ENCODE assay signal across 17 cellular contexts in genomic region chr6:124792386-124792785, GRCh38.
"Had no signal": no experiment of that assay in that cellular context is flagged by ENCODE, and none has a peak within 500 bp of the region (broad histone marks: within the 10 kb centered on the region; RNA-seq: fewer than 3 reads in every experiment).

No MANE protein-coding gene starts in this region.

- H3K27ac ChIP-seq: gastroesophageal sphincter, heart right ventricle, skin epidermis, tibial artery had no signal

- DNase-seq: activated CD4-positive, alpha-beta T cell treated with anti-CD3 and anti-CD28 coated beads for 1 hour; activated CD4-positive, alpha-beta T cell treated with anti-CD3 and anti-CD28 coated beads, Interleukin-2, amount 50 U/mL, for 4 hours; activated naive CD4-positive, alpha-beta T cell; activated naive CD8-positive, alpha-beta T cell treated with anti-CD3 and anti-CD28 coated beads, Interleukin-2, amount 10 ng/mL, durations not matched to agents 7 days and 5 days; activated T-cell treated with anti-CD3 and anti-CD28 coated beads for 4 hours; effector CD8-positive, alpha-beta T cell; heart right ventricle; left colon; midbrain; right cardiac atrium; stimulated activated CD4-positive, alpha-beta T cell treated with anti-CD3 and anti-CD28 coated beads, Interleukin-15, amount 100 ng/mL, for 24 hours; stimulated activated CD4-positive, alpha-beta T cell treated with anti-CD3 and anti-CD28 coated beads, Interleukin-4, amount 100 ng/mL, for 1 hour; stimulated activated naive CD4-positive, alpha-beta T cell; tibial artery had no signal

- ATAC-seq: gastroesophageal sphincter, heart right ventricle, left colon, right cardiac atrium had no signal

- H3K9me3 ChIP-seq: gastroesophageal sphincter, heart right ventricle, tibial artery had no signal

- H3K4me1 ChIP-seq: gastroesophageal sphincter, heart right ventricle, tibial artery had no signal

- H3K4me3 ChIP-seq: gastroesophageal sphincter, heart right ventricle, lung, skin epidermis, tibial artery had no signal

- H3K36me3 ChIP-seq: gastroesophageal sphincter, heart right ventricle, tibial artery had no signal

- H3K27me3 ChIP-seq: gastroesophageal sphincter, tibial artery had no signal
